Comparison of ENCODE assay signal across 10 cellular contexts in the genomic region with DNA sequence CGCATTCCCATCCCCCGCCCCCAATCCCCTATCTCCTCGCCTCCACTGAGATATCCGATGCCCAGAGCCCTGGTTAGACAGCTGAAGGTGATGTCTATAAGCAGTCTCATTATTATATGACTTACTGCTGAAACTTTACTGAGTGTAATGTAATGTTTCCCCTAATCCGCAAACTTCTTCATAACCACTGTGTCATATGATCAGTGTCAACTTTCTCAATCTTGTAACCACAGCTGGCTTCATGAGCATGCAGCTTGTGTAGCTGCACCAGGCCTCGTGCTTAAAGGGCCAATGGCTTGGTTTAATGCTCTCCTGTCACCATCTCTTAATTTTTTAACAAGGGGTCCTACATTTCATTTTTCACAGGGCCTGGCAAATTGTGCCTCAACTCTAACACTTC. TPM values are rescaled to one million over a fixed set of nuclear protein-coding genes. Genes with fewer than 3 reads are reported as not detected.
DNase-seq lines count a peak whose midpoint lies in the region; ATAC-seq and TF ChIP-seq lines count a peak whose summit lies in the region.
"Had no signal": no experiment of that assay in that cellular context is flagged by ENCODE, and none has a peak within 500 bp of the region (broad histone marks: within the 10 kb centered on the region; RNA-seq: fewer than 3 reads in every experiment).

No MANE protein-coding gene starts in this region.

- peak overlapping the region; percentile 5 for H3K27ac Mint-ChIP-seq in activated naive CD8-positive, alpha-beta T cell treated with anti-CD3 and anti-CD28 coated beads, Interleukin-2, amount 10 ng/mL, durations not matched to agents 7 days and 5 days
- no peak overlapping the region for H3K27ac Mint-ChIP-seq in activated naive CD8-positive, alpha-beta T cell treated with anti-CD3 and anti-CD28 coated beads for 36 hours
- H3K27ac Mint-ChIP-seq in stimulated activated naive CD8-positive, alpha-beta T cell treated with anti-CD3 and anti-CD28 coated beads, Interleukin-15, amount 100 ng/mL, for 72 hours = peak overlapping the region in 1 of 2 donors; percentile 92
- H3K27ac Mint-ChIP-seq: CD4-positive, CD25-positive, alpha-beta regulatory T cell had no signal

- no peaks in the 10 kb centered on the region for H3K36me3 Mint-ChIP-seq in activated naive CD8-positive, alpha-beta T cell treated with anti-CD3 and anti-CD28 coated beads, Interleukin-2, amount 10 ng/mL, durations not matched to agents 7 days and 5 days
- no peaks in the 10 kb centered on the region for H3K36me3 Mint-ChIP-seq in activated naive CD8-positive, alpha-beta T cell treated with anti-CD3 and anti-CD28 coated beads for 36 hours
- H3K36me3 Mint-ChIP-seq: CD4-positive, CD25-positive, alpha-beta regulatory T cell had no signal

- TF ChIP-seq POLR2A in NB4 (IDR thresholded peaks at IDR 0.05; ENCODE audit: extremely low read depth, insufficient read length) = no peak

- H3K27me3 Mint-ChIP-seq in activated naive CD8-positive, alpha-beta T cell treated with anti-CD3 and anti-CD28 coated beads, Interleukin-2, amount 10 ng/mL, durations not matched to agents 7 days and 5 days = no peaks in the 10 kb centered on the region
- H3K27me3 Mint-ChIP-seq in activated naive CD8-positive, alpha-beta T cell treated with anti-CD3 and anti-CD28 coated beads for 36 hours = no peaks in the 10 kb centered on the region
- H3K27me3 Mint-ChIP-seq in stimulated activated naive CD8-positive, alpha-beta T cell treated with anti-CD3 and anti-CD28 coated beads, Interleukin-15, amount 100 ng/mL, for 72 hours = no peaks in the 10 kb centered on the region

- DNase-seq in activated naive CD8-positive, alpha-beta T cell treated with anti-CD3 and anti-CD28 coated beads, Interleukin-2, amount 10 ng/mL, durations not matched to agents 7 days and 5 days = no peak
- no peak for DNase-seq in activated naive CD8-positive, alpha-beta T cell treated with anti-CD3 and anti-CD28 coated beads for 36 hours
- DNase-seq in NB4 (ENCODE audit: low read depth) (peak; percentile 86), NCI-H748 (lab: John Stamatoyannopoulos, UW; ENCODE audit: unreplicated experiment) (no peak), RPMI8226 (no peak)
- DNase-seq in stimulated activated naive CD8-positive, alpha-beta T cell treated with anti-CD3 and anti-CD28 coated beads, Interleukin-15, amount 100 ng/mL, for 72 hours = peak in 1 of 2 donors; percentile 22

- POLR2A ChIA-PET in activated naive CD8-positive, alpha-beta T cell treated with anti-CD3 and anti-CD28 coated beads, Interleukin-2, amount 10 ng/mL, durations not matched to agents 7 days and 5 days (lab: Charles Lee) = no interaction called here

- no peak for TF ChIP-seq CTCF in NB4 (IDR thresholded peaks at IDR 0.05; ENCODE audit: low read depth, low read length)

- H3K4me3 Mint-ChIP-seq in activated naive CD8-positive, alpha-beta T cell treated with anti-CD3 and anti-CD28 coated beads, Interleukin-2, amount 10 ng/mL, durations not matched to agents 7 days and 5 days = peak overlapping the region; percentile 29
- no peak overlapping the region for H3K4me3 Mint-ChIP-seq in activated naive CD8-positive, alpha-beta T cell treated with anti-CD3 and anti-CD28 coated beads for 36 hours
- no peak overlapping the region for H3K4me3 Mint-ChIP-seq in stimulated activated naive CD8-positive, alpha-beta T cell treated with anti-CD3 and anti-CD28 coated beads, Interleukin-15, amount 100 ng/mL, for 72 hours
- H3K4me3 Mint-ChIP-seq: CD4-positive, CD25-positive, alpha-beta regulatory T cell had no signal

- peak; percentile 93 for ATAC-seq in activated naive CD8-positive, alpha-beta T cell treated with anti-CD3 and anti-CD28 coated beads, Interleukin-2, amount 10 ng/mL, durations not matched to agents 7 days and 5 days (ENCODE audit: low read depth)
- ATAC-seq in esophagus mucosa (peak; percentile 33), HG02840 (IDR thresholded peaks at IDR 0.05; ENCODE audit: low FRiP score, unreplicated experiment) (no peak)
- peak; percentile 99 for ATAC-seq in stimulated activated naive CD8-positive, alpha-beta T cell treated with anti-CD3 and anti-CD28 coated beads, Interleukin-15, amount 100 ng/mL, for 72 hours

- H3K4me1 Mint-ChIP-seq in activated naive CD8-positive, alpha-beta T cell treated with anti-CD3 and anti-CD28 coated beads, Interleukin-2, amount 10 ng/mL, durations not matched to agents 7 days and 5 days = peaks cover 10% of the 10 kb centered on the region
- peaks cover 9% of the 10 kb centered on the region for H3K4me1 Mint-ChIP-seq in activated naive CD8-positive, alpha-beta T cell treated with anti-CD3 and anti-CD28 coated beads for 36 hours
- peaks cover 20% of the 10 kb centered on the region for H3K4me1 Mint-ChIP-seq in stimulated activated naive CD8-positive, alpha-beta T cell treated with anti-CD3 and anti-CD28 coated beads, Interleukin-15, amount 100 ng/mL, for 72 hours

- H3K4me3 ChIP-seq in NB4 (ENCODE audit: low read depth, low read length) = no peak overlapping the region

- H3K9me3 Mint-ChIP-seq in activated naive CD8-positive, alpha-beta T cell treated with anti-CD3 and anti-CD28 coated beads, Interleukin-2, amount 10 ng/mL, durations not matched to agents 7 days and 5 days = no peaks in the 10 kb centered on the region
- no peaks in the 10 kb centered on the region for H3K9me3 Mint-ChIP-seq in activated naive CD8-positive, alpha-beta T cell treated with anti-CD3 and anti-CD28 coated beads for 36 hours
- no peaks in the 10 kb centered on the region for H3K9me3 Mint-ChIP-seq in stimulated activated naive CD8-positive, alpha-beta T cell treated with anti-CD3 and anti-CD28 coated beads, Interleukin-15, amount 100 ng/mL, for 72 hours
- H3K9me3 Mint-ChIP-seq: CD4-positive, CD25-positive, alpha-beta regulatory T cell had no signal

RNA-seq across cellular contexts. Expression of a gene that starts 8.1 kb away (rescaled TPM):
- not detected for total RNA-seq in activated naive CD8-positive, alpha-beta T cell treated with anti-CD3 and anti-CD28 coated beads, Interleukin-2, amount 10 ng/mL, durations not matched to agents 7 days and 5 days
- total RNA-seq in activated naive CD8-positive, alpha-beta T cell treated with anti-CD3 and anti-CD28 coated beads for 36 hours = not detected
- total RNA-seq in esophagus mucosa = not detected
- total RNA-seq: CD4-positive, CD25-positive, alpha-beta regulatory T cell; NCI-H460 had no signal

RNA-seq across cellular contexts. Expression of a gene that starts 53.9 kb away (rescaled TPM):
- 10 to 100 TPM; 51.8 to 55.0 TPM for total RNA-seq in activated naive CD8-positive, alpha-beta T cell treated with anti-CD3 and anti-CD28 coated beads, Interleukin-2, amount 10 ng/mL, durations not matched to agents 7 days and 5 days
- 100 to 1,000 TPM; 245 to 254 TPM for total RNA-seq in activated naive CD8-positive, alpha-beta T cell treated with anti-CD3 and anti-CD28 coated beads for 36 hours
- 138 TPM for total RNA-seq in esophagus mucosa
